Comparison of ENCODE assay signal across 19 cellular contexts in genomic region chr7:123472327-123472726, GRCh38.
DNase-seq lines count a peak whose midpoint lies in the region; ATAC-seq, FAIRE-seq and TF ChIP-seq lines count a peak whose summit lies in the region.
"Had no signal": no experiment of that assay in that cellular context is flagged by ENCODE, and none has a peak within 500 bp of the region (broad histone marks: within the 10 kb centered on the region; RNA-seq: fewer than 3 reads in every experiment).

No MANE protein-coding gene starts in this region.

- TF ChIP-seq CTCF in A549 (IDR thresholded peaks at IDR 0.05) (no peak), mesothelial cell of epicardium (IDR thresholded peaks at IDR 0.05; ENCODE audit: unreplicated experiment) (no peak)

- H2BK12ac ChIP-seq in neuronal stem cell (ENCODE audit: low read length) = no peak overlapping the region

- no peak for TF ChIP-seq RAD21 in A549 (conservative IDR thresholded peaks at IDR 0.05 in 1 of 2, IDR thresholded peaks at IDR 0.05 in 1 of 2)

- no peaks in the 10 kb centered on the region for H3K27me3 Mint-ChIP-seq in mesothelial cell of epicardium (ENCODE audit: low read depth)

- no peak for TF ChIP-seq EP300 in A549 (IDR thresholded peaks at IDR 0.05)

- no peak overlapping the region for H4K91ac ChIP-seq in neuronal stem cell (ENCODE audit: low read depth, low read length, poor library complexity)

- H3K4ac ChIP-seq in neuronal stem cell (ENCODE audit: low read length) = no peak overlapping the region

- no peak overlapping the region for H3K9ac ChIP-seq in HUES48 (ENCODE audit: low read depth, low read length)
- H3K9ac ChIP-seq in neuronal stem cell (ENCODE audit: low read depth, low read length, poor library complexity) = no peak overlapping the region

- no peak overlapping the region for H2BK5ac ChIP-seq in neuronal stem cell (ENCODE audit: low read length)

- no peak overlapping the region for H2AK5ac ChIP-seq in neuronal stem cell (ENCODE audit: low read depth, low read length)

- no peak overlapping the region for H3K14ac ChIP-seq in neuronal stem cell (ENCODE audit: low read length)

- H3K27ac Mint-ChIP-seq in mesothelial cell of epicardium = peak overlapping the region; percentile 94
- H3K27ac Mint-ChIP-seq: CD4-positive, alpha-beta memory T cell; HFFc6 had no signal

- H3K4me3 ChIP-seq in A549 (no peak overlapping the region), HUES48 (ENCODE audit: low read depth, low read length) (no peak overlapping the region), neuronal stem cell (ENCODE audit: low read length in 2 of 2) (no peak overlapping the region)
- H3K4me3 ChIP-seq: HAP-1 had no signal

- H3K27ac ChIP-seq in A549 (no peak overlapping the region), HUES48 (ENCODE audit: low read depth, low read length) (peak overlapping the region; percentile 2), neuronal stem cell (replicated peaks; ENCODE audit: low read length) (no peak overlapping the region)

- no peak for ATAC-seq in A549
- no peak for ATAC-seq in stimulated activated naive CD8-positive, alpha-beta T cell treated with anti-CD3 and anti-CD28 coated beads, Interleukin-15, Interleukin-2, amounts not matched to agents 100 U/mL and 50 U/mL, for 24 hours

- no peak overlapping the region for H3K23ac ChIP-seq in neuronal stem cell (ENCODE audit: low read depth, low read length, poor library complexity)

- 61% methylated on average over 2 of the region's 2 CpGs for WGBS in A549 (ENCODE audit: missing lambda C conversion rate)
- no CpG with 5 or more reads among the region's 2 CpGs for WGBS in neuronal stem cell (ENCODE audit: extremely low coverage in 2 of 2, insufficient read length in 2 of 2, insufficient replicate concordance in 1 of 2), 2 donors

- peaks cover 12% of the 10 kb centered on the region for H3K9me3 Mint-ChIP-seq in mesothelial cell of epicardium

- H2BK120ac ChIP-seq in neuronal stem cell (ENCODE audit: low read depth, low read length) = no peak overlapping the region

- H3K4me3 Mint-ChIP-seq in mesothelial cell of epicardium = no peak overlapping the region
- H3K4me3 Mint-ChIP-seq: CD4-positive, alpha-beta memory T cell; HFFc6 had no signal

- POLR2A ChIA-PET in A549 (lab: Yijun Ruan, JAX) = no interaction called here

- no peak overlapping the region for H2BK15ac ChIP-seq in neuronal stem cell (ENCODE audit: low read length)

- peaks cover 24% of the 10 kb centered on the region for H3K4me1 Mint-ChIP-seq in mesothelial cell of epicardium

- H3K79me1 ChIP-seq in neuronal stem cell (ENCODE audit: low read depth, low read length) = no peaks in the 10 kb centered on the region

- no peak overlapping the region for H4K8ac ChIP-seq in neuronal stem cell (ENCODE audit: low read depth, low read length)

- H3K4me1 ChIP-seq in A549 (no peaks in the 10 kb centered on the region), HUES48 (ENCODE audit: control insufficient read depth, insufficient read depth, low read length) (peaks cover 8% of the 10 kb centered on the region), neuronal stem cell (ENCODE audit: control insufficient read depth in 2 of 2, insufficient read depth in 1 of 2, low read depth in 1 of 2, low read length in 2 of 2) (peaks cover 0 to 1% of the 10 kb centered on the region in 2 donors)
- H3K4me1 ChIP-seq: HAP-1 had no signal

- no peak for TF ChIP-seq POLR2A in A549 (IDR thresholded peaks at IDR 0.05; ENCODE audit: low read length)

- H3K27me3 ChIP-seq in HUES48 (ENCODE audit: control insufficient read depth, insufficient read depth, low read length) (no peaks in the 10 kb centered on the region), neuronal stem cell (ENCODE audit: control insufficient read depth in 3 of 3, insufficient read depth in 3 of 3, low read depth in 1 of 3, low read length in 3 of 3) (no peaks in the 10 kb centered on the region)

- H2AFZ ChIP-seq in neuronal stem cell (ENCODE audit: low read length) = peak overlapping the region; percentile 25

- no peak for FAIRE-seq in A549 (lab: Jason Lieb, UNC)
- FAIRE-seq: GM12891, GM18507, H54 had no signal

- H3K4me2 ChIP-seq in A549 = no peak overlapping the region
- H3K4me2 ChIP-seq in neuronal stem cell (ENCODE audit: insufficient read depth, low read length, poor library complexity, severe bottlenecking) = no peak overlapping the region

- no peak for DNase-seq in A549 (ENCODE audit: low read depth in 1 of 2, low spot score in 1 of 2)
- DNase-seq in mesothelial cell of epicardium (ENCODE audit: low spot score in 2 of 2, unreplicated experiment in 2 of 2) = no peak
- DNase-seq in neuronal stem cell (ENCODE audit: low spot score) = no peak
- DNase-seq in stimulated activated naive CD8-positive, alpha-beta T cell treated with anti-CD3 and anti-CD28 coated beads, Interleukin-15, Interleukin-2, amounts not matched to agents 100 U/mL and 50 U/mL, for 24 hours = no peak
- no peak for DNase-seq in central memory CD4-positive, alpha-beta T cell
- DNase-seq in NCI-H1417 treated with DMSO at 0.1 percent for 48 hours (lab: John Stamatoyannopoulos, UW) = no peak
- DNase-seq: Calu3; CD4-positive, alpha-beta memory T cell; COR-L47; DMS53; DMS79 treated with DMSO at 0.1 percent for 48 hours; GF-D8; GOT3; HFFc6 had no signal

- no peak overlapping the region for H3K18ac ChIP-seq in neuronal stem cell (ENCODE audit: low read length)

- CTCF ChIA-PET in A549 (lab: Yijun Ruan, JAX) = no interaction called here

- H3K9me3 ChIP-seq in A549 (no peaks in the 10 kb centered on the region), HUES48 (ENCODE audit: control insufficient read depth, insufficient read depth, low read length) (no peaks in the 10 kb centered on the region), neuronal stem cell (replicated peaks in 1 of 2; ENCODE audit: control insufficient read depth in 2 of 2, insufficient read depth in 1 of 2, low read depth in 1 of 2, low read length in 2 of 2) (no peaks in the 10 kb centered on the region)
- H3K9me3 ChIP-seq: HAP-1 had no signal

- peaks cover 5% of the 10 kb centered on the region for H3K36me3 Mint-ChIP-seq in mesothelial cell of epicardium
- H3K36me3 Mint-ChIP-seq: CD4-positive, alpha-beta memory T cell had no signal

- H3K36me3 ChIP-seq in HUES48 (ENCODE audit: control insufficient read depth, insufficient read depth, low read length) (no peaks in the 10 kb centered on the region), neuronal stem cell (replicated peaks in 1 of 2; ENCODE audit: control insufficient read depth in 2 of 2, insufficient read depth in 2 of 2, low read length in 2 of 2) (no peaks in the 10 kb centered on the region)
- H3K36me3 ChIP-seq: HAP-1 had no signal

TF ChIP-seq in A549, 52 proteins besides CTCF, POLR2A, EP300 and RAD21:
- TF ChIP-seq RFX5 (IDR thresholded peaks at IDR 0.05) = peak; percentile 80
- no peak for TF ChIP-seq MAFK (IDR thresholded peaks at IDR 0.05; ENCODE audit: partially characterized antibody)
